12 cellular contexts compared by ENCODE assay signal in the genomic region with DNA sequence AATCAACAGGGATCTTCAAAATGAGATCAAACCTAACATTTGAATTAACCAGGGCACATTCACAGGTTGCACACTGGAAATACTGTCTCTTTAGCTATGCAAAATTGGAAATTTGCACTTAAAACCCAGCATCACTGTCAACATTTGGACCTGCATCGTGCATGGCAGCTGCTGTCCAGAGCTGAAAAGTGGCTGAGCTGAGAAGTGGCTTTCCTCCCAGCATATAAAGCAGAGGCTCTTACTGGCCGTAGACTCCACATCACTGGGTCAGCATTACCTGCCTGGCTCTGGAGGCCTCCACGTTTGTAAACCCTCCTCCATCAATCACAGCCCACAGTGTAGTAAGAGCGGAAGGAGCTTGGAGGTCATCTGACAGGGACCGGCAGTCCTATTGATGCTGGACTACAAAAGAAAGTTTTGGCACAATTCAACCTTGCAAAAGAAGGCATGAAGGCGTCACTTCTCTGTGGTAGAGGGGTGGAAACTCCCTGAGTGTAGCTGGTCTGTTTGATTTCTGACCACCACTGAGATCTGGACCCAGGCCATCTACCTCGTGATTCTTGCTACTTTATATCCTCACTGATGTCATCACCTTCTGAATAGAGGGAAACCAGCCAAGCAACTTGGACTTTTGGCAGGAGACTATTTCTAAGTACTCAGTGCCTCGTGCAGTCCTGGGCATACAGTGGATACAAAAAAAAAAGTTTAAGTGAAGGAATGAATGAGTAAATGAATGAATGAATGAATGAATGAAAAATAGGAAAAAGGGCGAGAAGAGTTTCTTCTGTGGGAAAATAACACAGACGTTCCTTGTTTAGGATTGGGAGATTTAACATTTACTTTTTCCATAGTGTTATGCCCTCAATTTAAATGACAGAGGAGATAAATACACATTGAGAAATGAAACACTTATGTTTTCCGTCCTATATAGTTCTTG. TPM values are rescaled to one million over a fixed set of nuclear protein-coding genes. Genes with fewer than 3 reads are reported as not detected.
DNase-seq lines count a peak whose midpoint lies in the region; ATAC-seq, FAIRE-seq and TF ChIP-seq lines count a peak whose summit lies in the region.
"Had no signal": no experiment of that assay in that cellular context is flagged by ENCODE, and none has a peak within 500 bp of the region (broad histone marks: within the 10 kb centered on the region; RNA-seq: fewer than 3 reads in every experiment).

No MANE protein-coding gene starts in this region.

- peak; percentile 81 for ATAC-seq in left colon

- POLR2A ChIA-PET in HEK293T (lab: Yijun Ruan, JAX) = interaction anchor here (1.3 kb wide), 1 partner anchor 14 kb away, joined by 4 read pairs; no protein-coding TSS in a partner anchor

- no peaks in the 10 kb centered on the region for H3K27me3 ChIP-seq in breast epithelium

- H3K4me3 ChIP-seq in breast epithelium = no peak overlapping the region

- H3K4me1 ChIP-seq in breast epithelium = no peaks in the 10 kb centered on the region

- peak; percentile 85 for DNase-seq in ACHN
- peak; percentile 39 for DNase-seq in NCI-H2029 (lab: John Stamatoyannopoulos, UW)
- peak; percentile 64 to 65 for DNase-seq in breast epithelium (ENCODE audit: low spot score in 2 of 2)
- peak; percentile 39 to 44 for DNase-seq in left colon
- no peak for DNase-seq in NCI-H510A treated with DMSO at 0.1 percent for 48 hours (lab: John Stamatoyannopoulos, UW)
- no peak for DNase-seq in D721Med (ENCODE audit: insufficient read length, low spot score)
- DNase-seq in HEK293T (ENCODE audit: extremely low spot score) = no peak
- no peak for DNase-seq in NK-92 treated with Interleukin-12 subunit alpha and Interleukin-12 subunit beta, amount 100 ng/mL, for 24 hours (lab: John Stamatoyannopoulos, UW)
- DNase-seq: naive B cell had no signal

- H3K27ac ChIP-seq in breast epithelium = peak overlapping the region; percentile 2 to 56

- TF ChIP-seq CTCF in breast epithelium (IDR thresholded peaks at IDR 0.05) = no peak
- no peak for TF ChIP-seq CTCF in D721Med (IDR thresholded peaks at IDR 0.05; ENCODE audit: insufficient read depth, missing control alignments)

- no peaks in the 10 kb centered on the region for H3K36me3 ChIP-seq in breast epithelium

- TF ChIP-seq POLR2A in breast epithelium (IDR thresholded peaks at IDR 0.05) = no peak

- no peaks in the 10 kb centered on the region for H3K9me3 ChIP-seq in breast epithelium

- CTCF ChIA-PET in HEK293T (lab: Yijun Ruan, JAX) = no interaction called here

- intact Hi-C loops in breast epithelium (cut with DNase I; ENCODE audit: low total_unique reads) = no loop called here
- intact Hi-C loops in left colon (cut with DNase I, micrococcal nuclease) = no loop called here

- FAIRE-seq in D721Med (lab: Jason Lieb, UNC) = no peak
- FAIRE-seq: GM18507 had no signal

- in situ Hi-C loops in ACHN (cut with HindIII; ENCODE audit: low pct_ligation_motif_present, low pct_unique_long_range_greater_than_20kb, low sequenced_read_pairs) = loop anchor here (25.0 kb wide), 1 partner anchor 889 kb away; no protein-coding TSS in a partner anchor

TF ChIP-seq in HEK293T, 16 proteins besides CTCF, POLR2A, EP300 and RAD21:
- TF ChIP-seq L3MBTL2 (conservative IDR thresholded peaks at IDR 0.05) = no peak
- TF ChIP-seq LEF1 (IDR thresholded peaks at IDR 0.05; ENCODE audit: borderline replicate concordance) = no peak
- no peak for TF ChIP-seq ZNF384 (IDR thresholded peaks at IDR 0.05)
- no peak for TF ChIP-seq FOXK2 (IDR thresholded peaks at IDR 0.05)

RNA-seq across cellular contexts. Expression of gene RASEF, which starts 14.8 kb away (rescaled TPM):
- 10 to 100 TPM in 2 of 3 donors, not detected in 1; 39.3 to 50.1 TPM for total RNA-seq in breast epithelium
- 10 to 100 TPM; 51.1 to 54.6 TPM for total RNA-seq in left colon
- total RNA-seq: G401, LHCN-M2 had no signal

Comparison
In these comparisons a context has a peak if more than half of its experiments do, and no peak if none do; other contexts are left out.
1. DNase-seq: peak in ACHN (single experiment), NCI-H2029 (single experiment), breast epithelium (2 of 2) and left colon (2 of 2); none in NCI-H510A treated with DMSO at 0.1 percent for 48 hours (single experiment), D721Med (single experiment), HEK293T (single experiment) and NK-92 treated with Interleukin-12 subunit alpha and Interleukin-12 subunit beta, amount 100 ng/mL, for 24 hours (single experiment).